In the genomic region with DNA sequence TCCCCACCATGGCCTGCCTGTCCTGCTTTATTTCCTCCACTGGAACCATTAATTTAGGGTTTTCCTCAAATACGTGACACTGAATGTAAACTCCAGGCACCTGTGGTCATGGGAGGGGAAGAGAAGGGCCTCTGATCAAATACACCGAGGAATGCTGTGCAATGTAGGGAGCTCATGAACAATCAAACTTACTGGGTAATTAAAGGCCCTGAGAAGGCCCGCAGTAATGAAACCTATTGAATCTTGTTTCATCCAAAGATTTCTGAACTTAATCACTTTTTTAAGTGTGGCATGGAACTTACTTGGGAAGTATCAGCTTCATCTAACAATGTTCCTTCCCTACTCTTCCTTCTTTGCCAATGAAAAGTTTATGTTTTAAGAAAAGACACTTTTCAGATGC, we compare ENCODE assay signal across 24 cellular contexts.
"Had no signal": no experiment of that assay in that cellular context is flagged by ENCODE, and none has a peak within 500 bp of the region (broad histone marks: within the 10 kb centered on the region; RNA-seq: fewer than 3 reads in every experiment).

No MANE protein-coding gene starts in this region.

- H3K27ac Mint-ChIP-seq: naive thymus-derived CD4-positive, alpha-beta T cell had no signal

- H3K36me3 ChIP-seq: esophagus muscularis mucosa, gastroesophageal sphincter, heart right ventricle, left lung, lower lobe of right lung had no signal

- H3K9me3 Mint-ChIP-seq: naive thymus-derived CD4-positive, alpha-beta T cell had no signal

- H3K4me3 ChIP-seq: coronary artery, dorsolateral prefrontal cortex, esophagus muscularis mucosa, gastroesophageal sphincter, heart right ventricle, left lung, lower lobe of right lung had no signal

- FAIRE-seq: colon, endothelial cell of umbilical vein, frontal cortex, islet of Langerhans, keratinocyte had no signal

- H3K27ac ChIP-seq: coronary artery, dorsolateral prefrontal cortex, esophagus muscularis mucosa, foreskin keratinocyte, gastroesophageal sphincter, heart right ventricle, left lung, lower lobe of right lung had no signal

- ATAC-seq: foreskin keratinocyte; gastroesophageal sphincter; heart right ventricle; left ventricle myocardium superior; lower lobe of right lung; naive thymus-derived CD4-positive, alpha-beta T cell had no signal

- H3K9me3 ChIP-seq: esophagus muscularis mucosa, gastroesophageal sphincter, heart right ventricle, left lung, lower lobe of right lung had no signal

- DNase-seq: dermis blood vessel endothelial cell; dorsolateral prefrontal cortex; effector CD4-positive, alpha-beta T cell; effector memory CD4-positive, alpha-beta T cell; foreskin keratinocyte; glutamatergic neuron; head of caudate nucleus; heart right ventricle; hippocampal formation; left cardiac atrium; left lung; left ventricle myocardium superior; lower lobe of right lung; mesenchymal stem cell; midbrain; naive thymus-derived CD4-positive, alpha-beta T cell had no signal

- H3K4me3 Mint-ChIP-seq: naive thymus-derived CD4-positive, alpha-beta T cell had no signal

- H3K4me1 ChIP-seq: foreskin keratinocyte, gastroesophageal sphincter, left lung, lower lobe of right lung had no signal

- H3K27me3 ChIP-seq: esophagus muscularis mucosa had no signal
